Comparison of ENCODE assay signal across 22 cellular contexts in the genomic region with DNA sequence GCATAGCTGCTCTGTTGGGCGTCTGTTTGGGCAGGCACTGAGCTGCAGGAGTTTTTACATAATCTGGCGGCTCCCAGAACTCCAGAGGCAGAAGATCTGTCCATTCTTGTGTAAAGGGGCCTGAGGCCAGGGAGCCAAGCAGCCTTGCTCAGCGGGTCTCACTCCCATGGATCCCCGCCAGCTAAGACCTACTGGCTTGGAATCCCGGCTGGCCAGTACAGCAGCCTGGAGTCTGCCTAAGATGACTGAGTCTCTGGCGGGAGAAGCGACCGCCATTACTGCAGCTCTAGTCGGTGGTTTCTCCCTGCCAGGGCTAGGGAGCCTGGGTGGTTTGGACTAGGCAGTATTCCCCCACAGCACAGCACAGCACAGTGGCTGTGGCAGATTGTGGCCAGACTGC.
DNase-seq lines count a peak whose midpoint lies in the region; ATAC-seq and TF ChIP-seq lines count a peak whose summit lies in the region.
"Had no signal": no experiment of that assay in that cellular context is flagged by ENCODE, and none has a peak within 500 bp of the region (broad histone marks: within the 10 kb centered on the region; RNA-seq: fewer than 3 reads in every experiment).

No MANE protein-coding gene starts in this region.

- no peaks in the 10 kb centered on the region for H3K36me3 Mint-ChIP-seq in stimulated activated effector memory CD8-positive, alpha-beta T cell treated with anti-CD3 and anti-CD28 coated beads, Interleukin-12 subunit alpha, Interleukin-12 subunit beta, amount 100 ng/mL, for 72 hours
- H3K36me3 Mint-ChIP-seq: CD4-positive, CD25-positive, alpha-beta regulatory T cell had no signal

- H3K27ac Mint-ChIP-seq in stimulated activated effector memory CD8-positive, alpha-beta T cell treated with anti-CD3 and anti-CD28 coated beads, Interleukin-12 subunit alpha, Interleukin-12 subunit beta, amount 100 ng/mL, for 72 hours: no peak overlapping the region
- H3K27ac Mint-ChIP-seq: CD4-positive, CD25-positive, alpha-beta regulatory T cell had no signal

- H3K4me1 Mint-ChIP-seq in stimulated activated effector memory CD8-positive, alpha-beta T cell treated with anti-CD3 and anti-CD28 coated beads, Interleukin-12 subunit alpha, Interleukin-12 subunit beta, amount 100 ng/mL, for 72 hours: no peaks in the 10 kb centered on the region
- H3K4me1 Mint-ChIP-seq: CD4-positive, CD25-positive, alpha-beta regulatory T cell had no signal

- H3K4me3 Mint-ChIP-seq in stimulated activated effector memory CD8-positive, alpha-beta T cell treated with anti-CD3 and anti-CD28 coated beads, Interleukin-12 subunit alpha, Interleukin-12 subunit beta, amount 100 ng/mL, for 72 hours: no peak overlapping the region
- H3K4me3 Mint-ChIP-seq: CD4-positive, CD25-positive, alpha-beta regulatory T cell had no signal

- in situ Hi-C loops in brain microvascular endothelial cell (cut with HindIII; ENCODE audit: low pct_ligation_motif_present, low sequenced_read_pairs): no loop called here

- peaks cover 4% of the 10 kb centered on the region; the same call in 1 of the 2 replicates for H3K4me1 ChIP-seq in HUES6 (ENCODE audit: control insufficient read depth, insufficient read depth, low read length)
- H3K4me1 ChIP-seq: BE2C had no signal

- ATAC-seq in stimulated activated effector memory CD8-positive, alpha-beta T cell treated with anti-CD3 and anti-CD28 coated beads, Interleukin-12 subunit alpha, Interleukin-12 subunit beta, amount 100 ng/mL, for 72 hours: peak; percentile 16
- ATAC-seq in GM21786 (IDR thresholded peaks at IDR 0.05; ENCODE audit: unreplicated experiment): no peak
- ATAC-seq: GM12878, HCT116, K562, PC-3 had no signal

- H3K9me3 ChIP-seq in HUES6 (ENCODE audit: control insufficient read depth, insufficient read depth, low read depth, low read length): peaks cover 9% of the 10 kb centered on the region
- H3K9me3 ChIP-seq: BE2C, MG63 had no signal

- no peak overlapping the region for H3K9ac ChIP-seq in HUES6 (ENCODE audit: low read length)
- H3K9ac ChIP-seq: GM23248 had no signal

- H3K27me3 ChIP-seq in HUES6 (ENCODE audit: control insufficient read depth, insufficient read depth, low read length): no peaks in the 10 kb centered on the region
- H3K27me3 ChIP-seq in brain microvascular endothelial cell (replicated peaks): no peaks in the 10 kb centered on the region
- H3K27me3 ChIP-seq: BE2C, MG63 had no signal

- H3K27ac ChIP-seq in HUES6 (ENCODE audit: low read depth, low read length) (0 out of 2 replicates have a peak overlapping the region, but pooled peaks have one; percentile 23), brain microvascular endothelial cell (no peak overlapping the region)
- H3K27ac ChIP-seq: GM23248, RWPE1, SK-N-MC had no signal

- H3K9me3 Mint-ChIP-seq in stimulated activated effector memory CD8-positive, alpha-beta T cell treated with anti-CD3 and anti-CD28 coated beads, Interleukin-12 subunit alpha, Interleukin-12 subunit beta, amount 100 ng/mL, for 72 hours: peaks cover 2% of the 10 kb centered on the region

- DNase-seq in ELF-1 (ENCODE audit: low read depth, low spot score) (peak; percentile 71), cerebellum (ENCODE audit: low spot score) (peak; percentile 26), brain microvascular endothelial cell (no peak), inferior parietal cortex (ENCODE audit: extremely low spot score) (no peak)
- DNase-seq in stimulated activated effector memory CD8-positive, alpha-beta T cell treated with anti-CD3 and anti-CD28 coated beads, Interleukin-12 subunit alpha, Interleukin-12 subunit beta, amount 100 ng/mL, for 72 hours (ENCODE audit: low spot score in 2 of 2): no peak
- DNase-seq: BE2C; CD4-positive, CD25-positive, alpha-beta regulatory T cell; GM23248; MG63; NCI-H1436; NCI-H1930; NCI-H226; NCI-H510A treated with DMSO at 0.1 percent for 48 hours; PC-3; SHP77 treated with DMSO at 0.1 percent for 48 hours had no signal

- no peak overlapping the region for H3K4me3 ChIP-seq in HUES6 (ENCODE audit: low read depth, low read length)
- no peak overlapping the region for H3K4me3 ChIP-seq in brain microvascular endothelial cell (ENCODE audit: low read depth, low read length)
- H3K4me3 ChIP-seq: GM12878, GM23248, K562, MG63, SK-N-MC had no signal

- H3K36me3 ChIP-seq in HUES6 (ENCODE audit: control insufficient read depth, insufficient read depth, low read length): no peaks in the 10 kb centered on the region
- no peaks in the 10 kb centered on the region for H3K36me3 ChIP-seq in brain microvascular endothelial cell (replicated peaks)
- H3K36me3 ChIP-seq: BE2C, MG63 had no signal

- no peak for TF ChIP-seq CTCF in brain microvascular endothelial cell (IDR thresholded peaks at IDR 0.05; ENCODE audit: low read depth, low read length, missing control alignments)

Comparison
In these comparisons a context has a peak if more than half of its experiments do, and no peak if none do; other contexts are left out.
1. DNase-seq: peak in ELF-1 (single experiment) and cerebellum (single experiment); none in stimulated activated effector memory CD8-positive, alpha-beta T cell treated with anti-CD3 and anti-CD28 coated beads, Interleukin-12 subunit alpha, Interleukin-12 subunit beta, amount 100 ng/mL, for 72 hours (0 of 2), brain microvascular endothelial cell (single experiment) and inferior parietal cortex (single experiment).